Comparison of ENCODE assay signal across 24 cellular contexts in the genomic region with DNA sequence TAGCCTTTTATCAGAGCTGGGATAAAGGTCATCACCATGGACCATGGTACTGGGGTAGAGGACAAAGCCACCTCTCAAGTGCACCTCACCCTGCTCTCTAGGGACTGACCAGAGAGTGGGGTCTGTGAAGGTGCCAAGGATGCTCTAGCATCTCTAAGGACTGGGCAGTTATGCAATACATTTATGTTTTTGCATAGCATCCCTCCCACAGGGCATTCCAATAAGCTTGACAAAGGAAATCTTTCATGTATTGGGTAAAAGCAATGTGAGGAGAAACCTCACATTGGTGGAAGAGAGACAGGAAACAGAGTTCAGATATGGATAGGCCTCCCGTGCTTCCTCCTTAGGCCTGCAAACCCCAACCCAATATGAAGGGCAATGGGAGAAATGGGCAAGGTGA. TPM values are rescaled to one million over a fixed set of nuclear protein-coding genes. Genes with fewer than 3 reads are reported as not detected.
DNase-seq lines count a peak whose midpoint lies in the region; ATAC-seq and TF ChIP-seq lines count a peak whose summit lies in the region.
"Had no signal": no experiment of that assay in that cellular context is flagged by ENCODE, and none has a peak within 500 bp of the region (broad histone marks: within the 10 kb centered on the region; RNA-seq: fewer than 3 reads in every experiment).

No MANE protein-coding gene starts in this region.

- H3K27me3 ChIP-seq in HCT116 (ENCODE audit: insufficient read depth, low read length) (no peaks in the 10 kb centered on the region), duodenal mucosa (ENCODE audit: control insufficient read depth in 1 of 2, insufficient read depth in 2 of 2, low read length in 2 of 2) (no peaks in the 10 kb centered on the region), muscle layer of duodenum (ENCODE audit: low read depth, low read length) (no peaks in the 10 kb centered on the region)

- no peak for DNase-seq in HCT116 (ENCODE audit: low read depth, low spot score)
- DNase-seq in NOMO-1 (lab: John Stamatoyannopoulos, UW; ENCODE audit: unreplicated experiment in 2 of 2) = no peak
- no peak for DNase-seq in stimulated activated CD4-positive, alpha-beta T cell treated with anti-CD3 and anti-CD28 coated beads, Interleukin-4, amount 100 ng/mL, for 4 hours
- DNase-seq in activated effector memory CD4-positive, alpha-beta T cell treated with anti-CD3 and anti-CD28 coated beads, Interleukin-2, amount 50 U/mL, for 16 hours = no peak
- DNase-seq: ACHN, AML-193, DND-41, GDM1, GOT3, KBM-7, NCI-H1417, NCI-H187, NCI-H2107, NCI-H2227 treated with DMSO at 0.1 percent for 48 hours, NCI-H510A treated with DMSO at 0.1 percent for 48 hours, NCI-H774, OCI-M1, RPMI8226, SHP77 treated with DMSO at 0.1 percent for 48 hours, SK-N-SH had no signal

- H2AFZ ChIP-seq in HCT116 (ENCODE audit: low read depth, low read length, poor library complexity, severe bottlenecking) = no peak overlapping the region

- TF ChIP-seq POLR2A in HCT116 (IDR thresholded peaks at IDR 0.05; ENCODE audit: borderline replicate concordance, extremely low read depth, insufficient read depth, insufficient read length) = no peak

- peak overlapping the region; percentile 73 for H3K4me2 ChIP-seq in HCT116 (ENCODE audit: low read length)
- H3K4me2 ChIP-seq: SK-N-SH had no signal

- POLR2A ChIA-PET in HCT116 (lab: Charles Lee) = interaction anchor here (1.5 to 1.8 kb wide), 2 partner anchors 9 to 26 kb away, joined by 6 to 7 read pairs; no protein-coding TSS in a partner anchor

- CTCF ChIA-PET in HCT116 (lab: Charles Lee) = interaction anchor here (1.3 kb wide), 1 partner anchor 9 kb away, joined by 4 read pairs; no protein-coding TSS in a partner anchor

- H3K4me1 ChIP-seq in HCT116 (ENCODE audit: control insufficient read depth in 1 of 2, insufficient read depth in 2 of 2, low read length in 2 of 2) (peaks cover 89 to 100% of the 10 kb centered on the region in 2 experiments), duodenal mucosa (ENCODE audit: control insufficient read depth in 1 of 2, insufficient read depth in 2 of 2, low read length in 2 of 2) (peaks cover 28 to 69% of the 10 kb centered on the region in 2 donors), muscle layer of duodenum (ENCODE audit: control insufficient read depth in 1 of 2, insufficient read depth in 2 of 2, low read length in 2 of 2) (peaks cover 8 to 14% of the 10 kb centered on the region in 2 donors)

- H3K9me2 ChIP-seq in HCT116 (ENCODE audit: insufficient read depth) = no peaks in the 10 kb centered on the region
- H3K9me2 ChIP-seq: SK-N-SH had no signal

- RAD21 ChIA-PET in HCT116 (lab: Charles Lee; ENCODE audit: low non-redundant PET in 1 of 2, low total read pairs in 2 of 2, uncharacterized antibody in 2 of 2, unreplicated experiment in 2 of 2) = no interaction called here

- ATAC-seq in HCT116 = no peak
- ATAC-seq in GM18511 (IDR thresholded peaks at IDR 0.05; ENCODE audit: unreplicated experiment) = no peak

- H3K36me3 ChIP-seq in HCT116 (ENCODE audit: control insufficient read depth in 1 of 2, insufficient read depth in 2 of 2, low read length in 2 of 2) (peaks cover 0 to 4% of the 10 kb centered on the region in 2 experiments; a peak in 1 of 4 replicates), duodenal mucosa (ENCODE audit: control insufficient read depth in 1 of 2, insufficient read depth in 2 of 2, low read length in 2 of 2) (no peaks in the 10 kb centered on the region), muscle layer of duodenum (ENCODE audit: control insufficient read depth in 1 of 2, insufficient read depth in 2 of 2, low read length in 2 of 2) (no peaks in the 10 kb centered on the region)

- peaks cover 85% of the 10 kb centered on the region for H3K79me2 ChIP-seq in HCT116 (ENCODE audit: insufficient read depth, low read length)

- no peaks in the 10 kb centered on the region for H4K20me1 ChIP-seq in HCT116 (ENCODE audit: insufficient read depth)

- H3K9me3 ChIP-seq in HCT116 (ENCODE audit: control insufficient read depth in 1 of 2, insufficient read depth in 1 of 2, low read depth in 1 of 2, low read length in 2 of 2) (no peaks in the 10 kb centered on the region), duodenal mucosa (ENCODE audit: control insufficient read depth in 1 of 2, low read length in 2 of 2) (no peaks in the 10 kb centered on the region), muscle layer of duodenum (ENCODE audit: control insufficient read depth in 1 of 2, low read length in 2 of 2) (no peaks in the 10 kb centered on the region)
- H3K9me3 ChIP-seq: SK-N-SH had no signal

- H3K4me3 ChIP-seq in HCT116 (replicated peaks in 1 of 2; ENCODE audit: low read depth in 1 of 2, low read length in 2 of 2) = peak overlapping the region in 1 of 2 experiments; percentile 31; a peak in 1 of 4 replicates
- no peak overlapping the region for H3K4me3 ChIP-seq in duodenal mucosa (ENCODE audit: low read depth in 1 of 2, low read length in 2 of 2)
- H3K4me3 ChIP-seq in muscle layer of duodenum (ENCODE audit: low read depth in 1 of 2, low read length in 2 of 2) = no peak overlapping the region

- TF ChIP-seq RAD21 in HCT116 (IDR thresholded peaks at IDR 0.05; ENCODE audit: low read depth) = no peak

- BruUV-seq in HCT116 (replicated peaks; lab: Mats Ljungman, UMichigan) = no TSS peak

- peak overlapping the region; percentile 64 for H3K9ac ChIP-seq in HCT116 (ENCODE audit: low read length)
- peak overlapping the region in 1 of 2 donors; percentile 30 for H3K9ac ChIP-seq in duodenal mucosa (ENCODE audit: low read depth in 1 of 2, low read length in 2 of 2)
- H3K9ac ChIP-seq: SK-N-SH had no signal

- peak overlapping the region; percentile 99 for H3K27ac ChIP-seq in HCT116 (ENCODE audit: low read depth, low read length)
- H3K27ac ChIP-seq in duodenal mucosa (ENCODE audit: low read depth, low read length) = peak overlapping the region; percentile 68
- peak overlapping the region; percentile 47 for H3K27ac ChIP-seq in muscle layer of duodenum (ENCODE audit: low read length)
- H3K27ac ChIP-seq: C4-2B had no signal

- no peak for TF ChIP-seq CTCF in HCT116 (IDR thresholded peaks at IDR 0.05 in 2 of 3, conservative IDR thresholded peaks at IDR 0.05 in 1 of 3; ENCODE audit: borderline replicate concordance in 1 of 3, insufficient read depth in 1 of 3, low read depth in 2 of 3, low read length in 2 of 3)

- intact Hi-C loops in HCT116 (cut with micrococcal nuclease) = loop anchor here (1.0 kb wide), 1 partner anchor 55 kb away; no protein-coding TSS in a partner anchor

TF ChIP-seq in HCT116, 20 proteins besides CTCF, POLR2A, EP300 and RAD21:
- TF ChIP-seq, protein P1, sequence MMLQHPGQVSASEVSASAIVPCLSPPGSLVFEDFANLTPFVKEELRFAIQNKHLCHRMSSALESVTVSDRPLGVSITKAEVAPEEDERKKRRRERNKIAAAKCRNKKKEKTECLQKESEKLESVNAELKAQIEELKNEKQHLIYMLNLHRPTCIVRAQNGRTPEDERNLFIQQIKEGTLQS (IDR thresholded peaks at IDR 0.05) = no peak
- TF ChIP-seq, protein P2, sequence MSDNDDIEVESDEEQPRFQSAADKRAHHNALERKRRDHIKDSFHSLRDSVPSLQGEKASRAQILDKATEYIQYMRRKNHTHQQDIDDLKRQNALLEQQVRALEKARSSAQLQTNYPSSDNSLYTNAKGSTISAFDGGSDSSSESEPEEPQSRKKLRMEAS (IDR thresholded peaks at IDR 0.05) = no peak
- TF ChIP-seq ZFX (IDR thresholded peaks at IDR 0.05) (no peak), TCF7L2 (IDR thresholded peaks at IDR 0.05; ENCODE audit: borderline replicate concordance, extremely low read depth, insufficient read depth, insufficient read length) (no peak), ZNF274 (IDR thresholded peaks at IDR 0.05; ENCODE audit: low read depth, low read length) (no peak)
- TF ChIP-seq, protein P3, sequence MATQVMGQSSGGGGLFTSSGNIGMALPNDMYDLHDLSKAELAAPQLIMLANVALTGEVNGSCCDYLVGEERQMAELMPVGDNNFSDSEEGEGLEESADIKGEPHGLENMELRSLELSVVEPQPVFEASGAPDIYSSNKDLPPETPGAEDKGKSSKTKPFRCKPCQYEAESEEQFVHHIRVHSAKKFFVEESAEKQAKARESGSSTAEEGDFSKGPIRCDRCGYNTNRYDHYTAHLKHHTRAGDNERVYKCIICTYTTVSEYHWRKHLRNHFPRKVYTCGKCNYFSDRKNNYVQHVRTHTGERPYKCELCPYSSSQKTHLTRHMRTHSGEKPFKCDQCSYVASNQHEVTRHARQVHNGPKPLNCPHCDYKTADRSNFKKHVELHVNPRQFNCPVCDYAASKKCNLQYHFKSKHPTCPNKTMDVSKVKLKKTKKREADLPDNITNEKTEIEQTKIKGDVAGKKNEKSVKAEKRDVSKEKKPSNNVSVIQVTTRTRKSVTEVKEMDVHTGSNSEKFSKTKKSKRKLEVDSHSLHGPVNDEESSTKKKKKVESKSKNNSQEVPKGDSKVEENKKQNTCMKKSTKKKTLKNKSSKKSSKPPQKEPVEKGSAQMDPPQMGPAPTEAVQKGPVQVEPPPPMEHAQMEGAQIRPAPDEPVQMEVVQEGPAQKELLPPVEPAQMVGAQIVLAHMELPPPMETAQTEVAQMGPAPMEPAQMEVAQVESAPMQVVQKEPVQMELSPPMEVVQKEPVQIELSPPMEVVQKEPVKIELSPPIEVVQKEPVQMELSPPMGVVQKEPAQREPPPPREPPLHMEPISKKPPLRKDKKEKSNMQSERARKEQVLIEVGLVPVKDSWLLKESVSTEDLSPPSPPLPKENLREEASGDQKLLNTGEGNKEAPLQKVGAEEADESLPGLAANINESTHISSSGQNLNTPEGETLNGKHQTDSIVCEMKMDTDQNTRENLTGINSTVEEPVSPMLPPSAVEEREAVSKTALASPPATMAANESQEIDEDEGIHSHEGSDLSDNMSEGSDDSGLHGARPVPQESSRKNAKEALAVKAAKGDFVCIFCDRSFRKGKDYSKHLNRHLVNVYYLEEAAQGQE (IDR thresholded peaks at IDR 0.05; ENCODE audit: low read depth) = no peak
- TF ChIP-seq, protein P4, sequence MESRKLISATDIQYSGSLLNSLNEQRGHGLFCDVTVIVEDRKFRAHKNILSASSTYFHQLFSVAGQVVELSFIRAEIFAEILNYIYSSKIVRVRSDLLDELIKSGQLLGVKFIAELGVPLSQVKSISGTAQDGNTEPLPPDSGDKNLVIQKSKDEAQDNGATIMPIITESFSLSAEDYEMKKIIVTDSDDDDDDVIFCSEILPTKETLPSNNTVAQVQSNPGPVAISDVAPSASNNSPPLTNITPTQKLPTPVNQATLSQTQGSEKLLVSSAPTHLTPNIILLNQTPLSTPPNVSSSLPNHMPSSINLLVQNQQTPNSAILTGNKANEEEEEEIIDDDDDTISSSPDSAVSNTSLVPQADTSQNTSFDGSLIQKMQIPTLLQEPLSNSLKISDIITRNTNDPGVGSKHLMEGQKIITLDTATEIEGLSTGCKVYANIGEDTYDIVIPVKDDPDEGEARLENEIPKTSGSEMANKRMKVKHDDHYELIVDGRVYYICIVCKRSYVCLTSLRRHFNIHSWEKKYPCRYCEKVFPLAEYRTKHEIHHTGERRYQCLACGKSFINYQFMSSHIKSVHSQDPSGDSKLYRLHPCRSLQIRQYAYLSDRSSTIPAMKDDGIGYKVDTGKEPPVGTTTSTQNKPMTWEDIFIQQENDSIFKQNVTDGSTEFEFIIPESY (IDR thresholded peaks at IDR 0.05; ENCODE audit: extremely low read depth, insufficient replicate concordance, low read length) = no peak

RNA-seq across cellular contexts. Expression of a gene that starts 31.6 kb away (rescaled TPM):
- 118 TPM for total RNA-seq in HCT116 (2021; ENCODE audit: unreplicated experiment)
- polyA plus RNA-seq in HCT116 (2012) = 62.6 and 81.7 TPM in 2 replicates

Comparison
In these comparisons a context has a peak if more than half of its experiments do, and no peak if none do; other contexts are left out.
1. H3K27ac ChIP-seq: peak in every context shown above with its lines; median percentile 99 in HCT116; 68 in duodenal mucosa; 47 in muscle layer of duodenum.